Comparison of ENCODE assay signal across 10 cellular contexts in the genomic region with DNA sequence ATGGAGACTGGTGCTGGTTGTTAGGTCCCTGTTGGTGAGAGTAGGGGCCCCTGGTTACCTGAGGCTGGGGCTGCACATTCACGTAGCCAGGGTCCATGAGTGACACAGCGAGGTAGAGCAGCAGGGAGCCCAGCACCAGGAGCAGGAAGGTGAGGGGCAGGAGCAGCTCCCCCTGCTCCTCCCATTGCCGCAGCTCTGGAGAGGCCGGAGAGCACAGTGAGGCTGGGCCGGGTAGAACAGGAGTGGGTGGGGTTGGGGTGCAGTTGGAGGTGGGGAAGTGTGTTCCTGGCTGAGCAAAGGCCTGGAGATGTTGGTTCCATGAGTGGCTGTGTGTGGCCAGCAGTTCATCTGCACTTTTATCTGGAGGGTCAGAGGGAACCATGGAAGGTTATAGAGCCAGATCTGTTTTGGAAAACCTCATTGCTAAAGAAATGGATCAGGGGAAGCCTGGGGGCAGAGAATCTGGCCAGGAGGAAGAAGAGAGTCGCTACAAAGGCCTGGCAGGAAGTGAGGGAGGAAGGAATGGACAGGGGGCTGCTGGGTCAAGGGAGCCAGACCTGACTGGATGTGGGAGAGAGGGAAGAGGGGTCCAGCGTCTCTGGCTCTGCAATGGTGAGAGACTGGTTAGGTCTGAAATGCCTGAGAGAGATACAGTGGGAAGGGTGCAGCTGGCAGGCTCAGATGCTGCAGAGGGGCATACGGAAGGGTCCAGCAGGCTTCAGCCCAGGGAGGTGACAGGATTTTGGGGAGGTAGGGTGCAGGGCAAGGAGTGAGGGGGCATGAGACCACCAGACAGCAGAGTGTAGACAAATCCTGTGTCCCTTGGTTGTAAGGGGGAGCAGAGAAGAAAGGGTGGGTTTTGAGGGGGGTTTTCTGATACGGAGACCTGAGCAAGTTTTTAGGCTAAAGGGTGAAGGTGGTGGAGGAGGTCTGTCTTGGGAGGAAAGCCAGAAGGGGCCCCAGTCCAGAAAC. TPM values are rescaled to one million over a fixed set of nuclear protein-coding genes. Genes with fewer than 3 reads are reported as not detected.
DNase-seq lines count a peak whose midpoint lies in the region; ATAC-seq and TF ChIP-seq lines count a peak whose summit lies in the region.
"Had no signal": no experiment of that assay in that cellular context is flagged by ENCODE, and none has a peak within 500 bp of the region (broad histone marks: within the 10 kb centered on the region; RNA-seq: fewer than 3 reads in every experiment).

No MANE protein-coding gene starts in this region.

- no peak for TF ChIP-seq CTCF in 22Rv1 (IDR thresholded peaks at IDR 0.05)
- no peak for TF ChIP-seq CTCF in HEK293 (tag by site-specific recombination; IDR thresholded peaks at IDR 0.05)
- no peak for TF ChIP-seq CTCF in adrenal gland (IDR thresholded peaks at IDR 0.05)

- 65 to 70% (median 67%) methylated on average over 9 of the region's 9 CpGs for WGBS in adrenal gland, 4 donors

- H3K36me3 ChIP-seq in HEK293 (ENCODE audit: control insufficient read depth in 2 of 2, insufficient read depth in 1 of 2, low read length in 2 of 2) (peaks cover 0 to 35% of the 10 kb centered on the region in 2 experiments; a peak in 2 of 3 replicates), mucosa of rectum (ENCODE audit: control insufficient read depth in 2 of 2, insufficient read depth in 2 of 2, low read length in 2 of 2) (peaks cover 9 to 15% of the 10 kb centered on the region in 2 donors), adrenal gland (replicated peaks in 1 of 2) (no peaks in the 10 kb centered on the region)

- peak overlapping the region; percentile 92 for H3K4me3 Mint-ChIP-seq in activated naive CD8-positive, alpha-beta T cell

- no peaks in the 10 kb centered on the region for H3K36me3 Mint-ChIP-seq in activated naive CD8-positive, alpha-beta T cell

- no peaks in the 10 kb centered on the region for H3K27me3 ChIP-seq in mucosa of rectum (ENCODE audit: control insufficient read depth in 2 of 2, insufficient read depth in 2 of 2, low read length in 2 of 2)
- no peaks in the 10 kb centered on the region for H3K27me3 ChIP-seq in adrenal gland

- H3K4me1 Mint-ChIP-seq in activated naive CD8-positive, alpha-beta T cell (ENCODE audit: low read depth), result peaks cover 28% of the 10 kb centered on the region

- H3K9me3 Mint-ChIP-seq in activated naive CD8-positive, alpha-beta T cell (ENCODE audit: low read depth), result no peaks in the 10 kb centered on the region

- CTCF ChIA-PET in HEK293 (lab: Yijun Ruan, JAX), result no interaction called here

- H3K27me3 Mint-ChIP-seq in activated naive CD8-positive, alpha-beta T cell, result no peaks in the 10 kb centered on the region

- DNase-seq in substantia nigra (lab: John Stamatoyannopoulos, UW) (no peak), NCI-H2081 (lab: John Stamatoyannopoulos, UW) (no peak), adrenal gland (no peak)
- DNase-seq: midbrain, NCI-H526 treated with DMSO at 0.1 percent for 48 hours had no signal

- H3K27ac Mint-ChIP-seq in activated naive CD8-positive, alpha-beta T cell, result peak overlapping the region; percentile 70

- POLR2A ChIA-PET in HEK293 (lab: Yijun Ruan, JAX), result interaction anchor here (0.6 to 2.5 kb wide), 4 partner anchors 18 to 70 kb away, joined by 3 to 22 read pairs (median 3); a partner anchor contains a TSS

- H3K9me3 ChIP-seq in HEK293 (ENCODE audit: control insufficient read depth, insufficient read depth, low read depth, low read length), result no peaks in the 10 kb centered on the region
- H3K9me3 ChIP-seq in mucosa of rectum (ENCODE audit: control insufficient read depth in 2 of 2, low read length in 2 of 2), result no peaks in the 10 kb centered on the region
- no peaks in the 10 kb centered on the region for H3K9me3 ChIP-seq in adrenal gland (replicated peaks in 1 of 3)

- intact Hi-C loops in adrenal gland (cut with DNase I), result no loop called here

- ATAC-seq in GM18870 (IDR thresholded peaks at IDR 0.05; ENCODE audit: unreplicated experiment), result no peak

- TF ChIP-seq POLR2A in adrenal gland (IDR thresholded peaks at IDR 0.05), result no peak

- H3K27ac ChIP-seq in 22Rv1 (peak overlapping the region; percentile 94), HEK293 (ENCODE audit: extremely low read depth, low read depth, low read length) (no peak overlapping the region; the same call in 1 of the 2 replicates), mucosa of rectum (ENCODE audit: low read depth in 2 of 2, low read length in 2 of 2) (no peak overlapping the region), substantia nigra (ENCODE audit: low read depth, low read length, poor library complexity, severe bottlenecking) (no peak overlapping the region), adrenal gland (no peak overlapping the region)

- H3K4me1 ChIP-seq in HEK293 (ENCODE audit: control insufficient read depth, insufficient read depth, low read length), result no peaks in the 10 kb centered on the region
- peaks cover 18 to 21% of the 10 kb centered on the region in 2 donors for H3K4me1 ChIP-seq in mucosa of rectum (ENCODE audit: control insufficient read depth in 2 of 2, insufficient read depth in 2 of 2, low read length in 2 of 2)
- H3K4me1 ChIP-seq in adrenal gland (replicated peaks in 1 of 2), result peaks cover 3 to 6% of the 10 kb centered on the region in 2 donors

- H3K9ac ChIP-seq in mucosa of rectum (ENCODE audit: low read depth in 1 of 2, low read length in 2 of 2), result peak overlapping the region; percentile 93 to 97

- H3K4me3 ChIP-seq in HEK293 (ENCODE audit: low read depth, low read length) (peak overlapping the region; percentile 91), mucosa of rectum (ENCODE audit: low read length in 2 of 2) (peak overlapping the region; percentile 89 to 93), adrenal gland (no peak overlapping the region)

TF ChIP-seq in HEK293, 187 proteins besides CTCF, POLR2A, EP300 and RAD21 (continues in another document):
- TF ChIP-seq ZNF366 (tag by site-specific recombination; conservative IDR thresholded peaks at IDR 0.05) (peak; percentile 86), ZNF341 (tag by site-specific recombination; IDR thresholded peaks at IDR 0.05; ENCODE audit: low read depth) (no peak), ZBTB48 (tag by site-specific recombination; IDR thresholded peaks at IDR 0.05) (0 out of 2 replicates have a peak, but pooled peaks have one; percentile 8), ZNF223 (tag by site-specific recombination; IDR thresholded peaks at IDR 0.05) (no peak), SP3 (tag by site-specific recombination; IDR thresholded peaks at IDR 0.05) (peak; percentile 34; the same call in 1 of the 2 replicates), ZNF473 (tag by site-specific recombination; IDR thresholded peaks at IDR 0.05) (no peak), ZBTB7A (tag by site-specific recombination; IDR thresholded peaks at IDR 0.05; ENCODE audit: low read depth) (peak; percentile 47; the same call in 1 of the 2 replicates)
- TF ChIP-seq, protein P1, sequence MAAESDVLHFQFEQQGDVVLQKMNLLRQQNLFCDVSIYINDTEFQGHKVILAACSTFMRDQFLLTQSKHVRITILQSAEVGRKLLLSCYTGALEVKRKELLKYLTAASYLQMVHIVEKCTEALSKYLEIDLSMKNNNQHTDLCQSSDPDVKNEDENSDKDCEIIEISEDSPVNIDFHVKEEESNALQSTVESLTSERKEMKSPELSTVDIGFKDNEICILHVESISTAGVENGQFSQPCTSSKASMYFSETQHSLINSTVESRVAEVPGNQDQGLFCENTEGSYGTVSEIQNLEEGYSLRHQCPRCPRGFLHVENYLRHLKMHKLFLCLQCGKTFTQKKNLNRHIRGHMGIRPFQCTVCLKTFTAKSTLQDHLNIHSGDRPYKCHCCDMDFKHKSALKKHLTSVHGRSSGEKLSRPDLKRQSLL (tag by site-specific recombination; IDR thresholded peaks at IDR 0.05), result peak; percentile 57; the same call in 1 of the 2 replicates
- TF ChIP-seq, protein P2, sequence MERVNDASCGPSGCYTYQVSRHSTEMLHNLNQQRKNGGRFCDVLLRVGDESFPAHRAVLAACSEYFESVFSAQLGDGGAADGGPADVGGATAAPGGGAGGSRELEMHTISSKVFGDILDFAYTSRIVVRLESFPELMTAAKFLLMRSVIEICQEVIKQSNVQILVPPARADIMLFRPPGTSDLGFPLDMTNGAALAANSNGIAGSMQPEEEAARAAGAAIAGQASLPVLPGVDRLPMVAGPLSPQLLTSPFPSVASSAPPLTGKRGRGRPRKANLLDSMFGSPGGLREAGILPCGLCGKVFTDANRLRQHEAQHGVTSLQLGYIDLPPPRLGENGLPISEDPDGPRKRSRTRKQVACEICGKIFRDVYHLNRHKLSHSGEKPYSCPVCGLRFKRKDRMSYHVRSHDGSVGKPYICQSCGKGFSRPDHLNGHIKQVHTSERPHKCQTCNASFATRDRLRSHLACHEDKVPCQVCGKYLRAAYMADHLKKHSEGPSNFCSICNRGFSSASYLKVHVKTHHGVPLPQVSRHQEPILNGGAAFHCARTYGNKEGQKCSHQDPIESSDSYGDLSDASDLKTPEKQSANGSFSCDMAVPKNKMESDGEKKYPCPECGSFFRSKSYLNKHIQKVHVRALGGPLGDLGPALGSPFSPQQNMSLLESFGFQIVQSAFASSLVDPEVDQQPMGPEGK (tag by site-specific recombination; IDR thresholded peaks at IDR 0.05), result peak; percentile 30; the same call in 1 of the 2 replicates
- TF ChIP-seq, protein P3, sequence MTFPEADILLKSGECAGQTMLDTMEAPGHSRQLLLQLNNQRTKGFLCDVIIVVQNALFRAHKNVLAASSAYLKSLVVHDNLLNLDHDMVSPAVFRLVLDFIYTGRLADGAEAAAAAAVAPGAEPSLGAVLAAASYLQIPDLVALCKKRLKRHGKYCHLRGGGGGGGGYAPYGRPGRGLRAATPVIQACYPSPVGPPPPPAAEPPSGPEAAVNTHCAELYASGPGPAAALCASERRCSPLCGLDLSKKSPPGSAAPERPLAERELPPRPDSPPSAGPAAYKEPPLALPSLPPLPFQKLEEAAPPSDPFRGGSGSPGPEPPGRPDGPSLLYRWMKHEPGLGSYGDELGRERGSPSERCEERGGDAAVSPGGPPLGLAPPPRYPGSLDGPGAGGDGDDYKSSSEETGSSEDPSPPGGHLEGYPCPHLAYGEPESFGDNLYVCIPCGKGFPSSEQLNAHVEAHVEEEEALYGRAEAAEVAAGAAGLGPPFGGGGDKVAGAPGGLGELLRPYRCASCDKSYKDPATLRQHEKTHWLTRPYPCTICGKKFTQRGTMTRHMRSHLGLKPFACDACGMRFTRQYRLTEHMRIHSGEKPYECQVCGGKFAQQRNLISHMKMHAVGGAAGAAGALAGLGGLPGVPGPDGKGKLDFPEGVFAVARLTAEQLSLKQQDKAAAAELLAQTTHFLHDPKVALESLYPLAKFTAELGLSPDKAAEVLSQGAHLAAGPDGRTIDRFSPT (tag by site-specific recombination; IDR thresholded peaks at IDR 0.05), result peak; percentile 14; the same call in 1 of the 2 replicates

RNA-seq across cellular contexts. Expression of a gene that starts 1.3 kb away (rescaled TPM):
- total RNA-seq in adrenal gland, result 10 to 100 TPM; 15.5 to 97.4 (median 29.0) TPM
- polyA plus RNA-seq in adrenal gland, result 10 to 100 TPM in 2 of 3 donors, 1 to 10 TPM in 1; 1.6 to 64.8 (median 33.1) TPM

RNA-seq across cellular contexts. Expression of a gene that starts 20.4 kb away (rescaled TPM):
- 1 to 10 TPM; 1.6 to 6.3 (median 4.1) TPM for total RNA-seq in adrenal gland
- 1 to 10 TPM in 2 of 3 donors, under 1 TPM in 1; 0.90 to 8.6 (median 8.1) TPM for polyA plus RNA-seq in adrenal gland

RNA-seq across cellular contexts. Expression of a gene that starts 33.6 kb away (rescaled TPM):
- total RNA-seq in adrenal gland, result 100 to 1,000 TPM; 122 to 285 (median 184) TPM
- polyA plus RNA-seq in adrenal gland, result 100 to 1,000 TPM in 2 of 3 donors, 10 to 100 TPM in 1; 62.1 to 352 (median 105) TPM

RNA-seq across cellular contexts. Expression of a gene that starts 49.1 kb away (rescaled TPM):
- 100 to 1,000 TPM in 1 of 8 donors, 10 to 100 TPM in 7; 38.8 to 131 (median 66.6) TPM for total RNA-seq in adrenal gland
- 10 to 100 TPM; 17.0 to 51.1 (median 41.7) TPM for polyA plus RNA-seq in adrenal gland

Comparison
In these comparisons a context has a peak if more than half of its experiments do, and no peak if none do; other contexts are left out.
1. H3K4me3 ChIP-seq: peak in HEK293 (single experiment) and mucosa of rectum (2 of 2); none in adrenal gland (0 of 4).